15 cellular contexts compared by ENCODE assay signal in the genomic region with DNA sequence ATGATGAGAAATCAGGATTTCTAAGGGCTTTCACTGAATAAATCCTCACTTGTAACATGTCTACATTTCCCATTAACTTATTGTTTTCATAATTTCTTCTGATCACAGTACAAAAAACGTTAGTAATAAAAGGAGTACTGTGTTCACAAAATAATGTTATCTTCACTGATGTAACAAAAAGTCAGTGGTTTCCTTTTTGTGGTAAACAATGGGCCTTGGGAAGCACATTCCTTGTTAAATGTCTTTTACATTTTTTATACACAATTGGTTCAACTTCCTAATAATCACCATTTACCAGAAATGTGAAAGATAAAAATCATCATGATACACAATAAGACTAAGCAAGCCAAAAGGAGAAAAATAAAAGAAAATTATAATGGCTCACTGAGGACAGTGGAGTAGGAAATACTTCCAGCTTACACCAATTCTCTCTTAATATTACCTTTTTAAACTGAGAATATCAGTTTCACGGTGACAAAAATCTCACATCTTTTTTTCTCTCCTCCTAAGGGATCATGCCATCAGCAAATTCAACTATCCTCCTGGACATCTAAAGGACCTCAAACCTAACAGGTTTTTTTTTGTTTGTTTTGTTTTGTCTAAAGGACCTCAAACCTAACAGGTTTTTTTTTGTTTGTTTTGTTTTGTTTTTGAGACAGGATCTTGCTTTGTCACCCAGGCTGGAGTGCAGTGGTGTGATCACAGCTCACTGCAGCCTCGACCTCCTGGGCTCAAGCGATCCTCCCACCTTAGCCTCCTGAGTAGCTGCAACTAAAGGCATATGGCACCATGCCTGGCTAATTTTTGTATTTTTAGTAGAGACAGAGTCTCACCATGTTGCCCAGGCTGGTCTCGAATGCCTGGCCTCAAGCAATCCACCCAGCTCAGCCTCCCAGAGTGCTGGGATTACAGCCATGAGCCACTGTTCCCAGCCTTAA. TPM values are rescaled to one million over a fixed set of nuclear protein-coding genes. Genes with fewer than 3 reads are reported as not detected.
DNase-seq lines count a peak whose midpoint lies in the region; ATAC-seq and TF ChIP-seq lines count a peak whose summit lies in the region.
"Had no signal": no experiment of that assay in that cellular context is flagged by ENCODE, and none has a peak within 500 bp of the region (broad histone marks: within the 10 kb centered on the region; RNA-seq: fewer than 3 reads in every experiment).

No MANE protein-coding gene starts in this region.

- H3K9me3 ChIP-seq in mammary epithelial cell (replicated peaks; ENCODE audit: insufficient read depth, low read length) = no peaks in the 10 kb centered on the region
- no peaks in the 10 kb centered on the region for H3K9me3 ChIP-seq in breast epithelium
- H3K9me3 ChIP-seq in testis = no peaks in the 10 kb centered on the region
- no peaks in the 10 kb centered on the region for H3K9me3 ChIP-seq in upper lobe of right lung
- H3K9me3 ChIP-seq: stomach had no signal

- H3K36me3 Mint-ChIP-seq in glutamatergic neuron (ENCODE audit: unreplicated experiment) = no peaks in the 10 kb centered on the region

- no peak overlapping the region for H3K27ac ChIP-seq in mammary epithelial cell (ENCODE audit: insufficient read depth, low read depth, low read length)
- no peak overlapping the region for H3K27ac ChIP-seq in breast epithelium
- peak overlapping the region; percentile 57 to 67 for H3K27ac ChIP-seq in testis
- H3K27ac ChIP-seq in upper lobe of right lung = no peak overlapping the region
- H3K27ac ChIP-seq: HL-60, stomach had no signal

- peak overlapping the region; percentile 2 for H3K27ac Mint-ChIP-seq in glutamatergic neuron (ENCODE audit: unreplicated experiment)
- H3K27ac Mint-ChIP-seq: activated CD4-positive, alpha-beta memory T cell treated with anti-CD3 and anti-CD28 coated beads for 36 hours had no signal

- intact Hi-C loops in mammary epithelial cell (cut with micrococcal nuclease) (no loop called here), breast epithelium (cut with DNase I; ENCODE audit: low total_unique reads) (no loop called here), testis (cut with DNase I; ENCODE audit: low total_unique reads) (no loop called here), upper lobe of right lung (cut with DNase I) (no loop called here), head of caudate nucleus (cut with DNase I) (no loop called here)

- dilution Hi-C loops in mammary epithelial cell (cut with HindIII; ENCODE audit: low sequenced_read_pairs) = no loop called here

- H2AFZ ChIP-seq in mammary epithelial cell (ENCODE audit: low read depth, low read length) = no peak overlapping the region

- no peak for ATAC-seq in upper lobe of right lung

- H3K4me3 Mint-ChIP-seq in glutamatergic neuron (ENCODE audit: unreplicated experiment) = no peak overlapping the region
- H3K4me3 Mint-ChIP-seq: activated CD4-positive, alpha-beta memory T cell treated with anti-CD3 and anti-CD28 coated beads for 36 hours had no signal

- H3K4me3 ChIP-seq in mammary epithelial cell (replicated peaks in 1 of 3; ENCODE audit: insufficient read depth in 1 of 3, low read depth in 2 of 3, low read length in 3 of 3) = no peak overlapping the region
- H3K4me3 ChIP-seq in breast epithelium = no peak overlapping the region
- no peak overlapping the region for H3K4me3 ChIP-seq in testis
- H3K4me3 ChIP-seq in upper lobe of right lung = no peak overlapping the region
- H3K4me3 ChIP-seq: stomach had no signal

- peaks cover 4% of the 10 kb centered on the region for H3K27me3 Mint-ChIP-seq in glutamatergic neuron (ENCODE audit: unreplicated experiment)
- H3K27me3 Mint-ChIP-seq: activated CD4-positive, alpha-beta memory T cell treated with anti-CD3 and anti-CD28 coated beads for 36 hours had no signal

- H3K36me3 ChIP-seq in mammary epithelial cell (ENCODE audit: insufficient read depth, low read length) (no peaks in the 10 kb centered on the region), breast epithelium (no peaks in the 10 kb centered on the region), testis (ENCODE audit: low read depth, missing control alignments) (no peaks in the 10 kb centered on the region), upper lobe of right lung (no peaks in the 10 kb centered on the region)
- H3K36me3 ChIP-seq: stomach had no signal

- peaks cover 32% of the 10 kb centered on the region for H3K4me1 Mint-ChIP-seq in glutamatergic neuron (ENCODE audit: low read depth, unreplicated experiment)

- H4K20me1 ChIP-seq in mammary epithelial cell (ENCODE audit: insufficient read depth, low read length) = no peaks in the 10 kb centered on the region

- TF ChIP-seq CTCF in mammary epithelial cell (conservative IDR thresholded peaks at IDR 0.05 in 1 of 2, IDR thresholded peaks at IDR 0.05 in 1 of 2; ENCODE audit: extremely low read depth in 1 of 2, insufficient read depth in 1 of 2, low read depth in 1 of 2, low read length in 2 of 2) (no peak), breast epithelium (IDR thresholded peaks at IDR 0.05) (no peak), glutamatergic neuron (IDR thresholded peaks at IDR 0.05; ENCODE audit: partially characterized antibody, unreplicated experiment) (no peak), testis (IDR thresholded peaks at IDR 0.05) (no peak), GM20000 (IDR thresholded peaks at IDR 0.05; ENCODE audit: extremely low read depth, missing control alignments) (no peak), upper lobe of right lung (IDR thresholded peaks at IDR 0.05) (no peak)

- peaks cover 94% of the 10 kb centered on the region for H3K79me2 ChIP-seq in mammary epithelial cell (ENCODE audit: insufficient read depth, low read length)

- in situ Hi-C loops in mammary epithelial cell (cut with MboI; ENCODE audit: low sequenced_read_pairs in 2 of 2) = no loop called here

- DNase-seq in mammary epithelial cell = no peak
- no peak for DNase-seq in breast epithelium (ENCODE audit: low spot score in 2 of 2)
- DNase-seq in amniotic epithelial cell (ENCODE audit: low read depth) = peak; percentile 59
- DNase-seq in glutamatergic neuron = no peak
- no peak for DNase-seq in testis
- no peak for DNase-seq in GM20000 (ENCODE audit: low spot score)
- no peak for DNase-seq in upper lobe of right lung
- no peak for DNase-seq in head of caudate nucleus
- DNase-seq: activated CD4-positive, alpha-beta memory T cell treated with anti-CD3 and anti-CD28 coated beads for 36 hours; amygdala; foreskin fibroblast; Karpas-422; NCI-H510A; stomach had no signal

- CTCF ChIA-PET in mammary epithelial cell (lab: Charles Lee; ENCODE audit: low non-redundant PET) = no interaction called here

- TF ChIP-seq POLR2A in breast epithelium (IDR thresholded peaks at IDR 0.05) (no peak), testis (IDR thresholded peaks at IDR 0.05) (no peak)

- no TSS peak for BruUV-seq in mammary epithelial cell (replicated peaks; lab: Mats Ljungman, UMichigan)

- peaks cover 6% of the 10 kb centered on the region for H3K9me3 Mint-ChIP-seq in glutamatergic neuron (ENCODE audit: unreplicated experiment)
- H3K9me3 Mint-ChIP-seq: activated CD4-positive, alpha-beta memory T cell treated with anti-CD3 and anti-CD28 coated beads for 36 hours had no signal

- peak overlapping the region; percentile 24 for H3K4me2 ChIP-seq in mammary epithelial cell (ENCODE audit: insufficient read depth, low read depth, low read length)

- H3K27me3 ChIP-seq in mammary epithelial cell (ENCODE audit: insufficient read depth, low read length) (no peaks in the 10 kb centered on the region), breast epithelium (no peaks in the 10 kb centered on the region), testis (no peaks in the 10 kb centered on the region), upper lobe of right lung (no peaks in the 10 kb centered on the region)
- H3K27me3 ChIP-seq: stomach had no signal

- WGBS in mammary epithelial cell (ENCODE audit: low coverage, missing lambda C conversion rate) = 35% methylated on average over 4 of the region's 5 CpGs
- 55 to 57% methylated on average over 5 of the region's 5 CpGs for WGBS in testis, 2 donors

- no peak overlapping the region for H3K9ac ChIP-seq in mammary epithelial cell (ENCODE audit: insufficient read depth, low read length)

- peaks cover 22% of the 10 kb centered on the region for H3K4me1 ChIP-seq in mammary epithelial cell (ENCODE audit: insufficient read depth, low read length)
- H3K4me1 ChIP-seq in breast epithelium = no peaks in the 10 kb centered on the region
- H3K4me1 ChIP-seq in testis = no peaks in the 10 kb centered on the region
- peaks cover 24% of the 10 kb centered on the region for H3K4me1 ChIP-seq in upper lobe of right lung

RNA-seq across cellular contexts. Expression of a gene that starts 57.3 kb away (rescaled TPM):
- total RNA-seq in mammary epithelial cell = 10 to 100 TPM; 74.7 to 75.7 TPM
- polyA plus RNA-seq in mammary epithelial cell = 21.1 TPM
- polyA minus RNA-seq in mammary epithelial cell = 188 TPM
- 100 to 1,000 TPM in 1 of 3 donors, 10 to 100 TPM in 2; 70.9 to 112 (median 86.2) TPM for total RNA-seq in breast epithelium
- 190 TPM for total RNA-seq in glutamatergic neuron (ENCODE audit: unreplicated experiment)
- total RNA-seq in testis = 10 to 100 TPM; 55.0 to 70.6 TPM
- 22.5 TPM for polyA plus RNA-seq in testis (ENCODE audit: insufficient read depth, low read depth, low replicate concordance)
- total RNA-seq in upper lobe of right lung = 71.9 TPM

Comparison
In these comparisons a context has a peak if more than half of its experiments do, and no peak if none do; other contexts are left out.
1. H3K27ac ChIP-seq: peak in testis (2 of 2); none in mammary epithelial cell (single experiment), breast epithelium (0 of 2) and upper lobe of right lung (single experiment).